Comparison of ENCODE assay signal across 14 cellular contexts in genomic region chr17:40518401-40519088, GRCh38. TPM values are rescaled to one million over a fixed set of nuclear protein-coding genes. Genes with fewer than 3 reads are reported as not detected.
DNase-seq lines count a peak whose midpoint lies in the region; ATAC-seq, FAIRE-seq and TF ChIP-seq lines count a peak whose summit lies in the region.
"Had no signal": no experiment of that assay in that cellular context is flagged by ENCODE, and none has a peak within 500 bp of the region (broad histone marks: within the 10 kb centered on the region; RNA-seq: fewer than 3 reads in every experiment).

No MANE protein-coding gene starts in this region.

- no peak for FAIRE-seq in HepG2 (lab: Jason Lieb, UNC)

- H3K9ac ChIP-seq in HepG2 (ENCODE audit: insufficient read depth, low read depth, low read length), result no peak overlapping the region

- in situ Hi-C loops in HepG2 (cut with HindIII; ENCODE audit: extremely low pct_ligation_motif_present, low pct_unique_long_range_greater_than_20kb), result no loop called here

- no peaks in the 10 kb centered on the region for H3K27me3 ChIP-seq in HepG2 (ENCODE audit: control insufficient read depth in 1 of 2, insufficient read depth in 2 of 2, low read length in 2 of 2)
- H3K27me3 ChIP-seq in right lobe of liver, result no peaks in the 10 kb centered on the region
- H3K27me3 ChIP-seq: testis had no signal

- H4K20me1 ChIP-seq in HepG2 (ENCODE audit: insufficient read depth, low read length), result no peaks in the 10 kb centered on the region

- H3K4me2 ChIP-seq in HepG2 (ENCODE audit: low read depth, low read length), result no peak overlapping the region

- CTCF ChIA-PET in HepG2 (lab: Yijun Ruan, JAX; ENCODE audit: low intra/inter-chr PET ratio, low total read pairs) (no interaction called here), activated B cell treated with CpG ODN at 0.5 μM for 24 hours (lab: Charles Lee) (interaction anchor here (1.8 to 2.1 kb wide), 2 partner anchors 21 to 42 kb away, joined by 4 to 7 read pairs; no protein-coding TSS in a partner anchor)

- DNase-seq in HepG2 (ENCODE audit: low spot score) (no peak), right lobe of liver (no peak), activated B cell treated with CpG ODN at 0.5 μM for 24 hours (no peak), iPS-NIHi11 (ENCODE audit: low spot score) (peak; percentile 60), NCI-H1417 treated with DMSO at 0.1 percent for 48 hours (lab: John Stamatoyannopoulos, UW) (no peak), NCI-H1092 (lab: John Stamatoyannopoulos, UW) (no peak), NCI-H2029 (lab: John Stamatoyannopoulos, UW) (no peak), left lobe of liver (ENCODE audit: low spot score) (no peak)
- DNase-seq: activated CD4-positive, alpha-beta T cell treated with anti-CD3 and anti-CD28 coated beads, Interleukin-2, amount 50 U/mL, for 48 hours; left ventricle myocardium inferior; NCI-H524; testis had no signal

- no peak for TF ChIP-seq CTCF in HepG2 (CRISPR knock-in tag; IDR thresholded peaks at IDR 0.05)
- no peak for TF ChIP-seq CTCF in right lobe of liver (IDR thresholded peaks at IDR 0.05)
- no peak for TF ChIP-seq CTCF in activated B cell treated with CpG ODN at 0.5 μM for 24 hours (IDR thresholded peaks at IDR 0.05)

- no TSS peak for BruUV-seq in HepG2 (replicated peaks; lab: Mats Ljungman, UMichigan)

- POLR2A ChIA-PET in HepG2 (lab: Yijun Ruan, JAX) (no interaction called here), activated B cell treated with CpG ODN at 0.5 μM for 24 hours (lab: Charles Lee) (interaction anchor here (0.6 to 0.9 kb wide), 2 partner anchors 34 to 1798 kb away, joined by 3 to 5 read pairs; no protein-coding TSS in a partner anchor)

- peak overlapping the region; percentile 13 for H3K4me3 Mint-ChIP-seq in activated B cell treated with CpG ODN at 0.5 μM for 24 hours

- TF ChIP-seq EP300 in HepG2 (IDR thresholded peaks at IDR 0.05; ENCODE audit: low read depth in 2 of 2, low read length in 2 of 2) (no peak), HepG2 (CRISPR knock-in tag; IDR thresholded peaks at IDR 0.05; ENCODE audit: borderline replicate concordance) (no peak)

- H3K36me3 Mint-ChIP-seq in activated B cell treated with CpG ODN at 0.5 μM for 24 hours (ENCODE audit: low read depth), result peaks cover 4% of the 10 kb centered on the region
- H3K36me3 Mint-ChIP-seq: CD14-positive monocyte had no signal

- ATAC-seq in HepG2, result no peak
- no peak for ATAC-seq in right lobe of liver
- no peak for ATAC-seq in activated B cell treated with CpG ODN at 0.5 μM for 24 hours (ENCODE audit: low read depth)
- no peak for ATAC-seq in left lobe of liver

- no peaks in the 10 kb centered on the region for H3K27me3 Mint-ChIP-seq in activated B cell treated with CpG ODN at 0.5 μM for 24 hours

- peaks cover 62% of the 10 kb centered on the region for H3K4me1 Mint-ChIP-seq in activated B cell treated with CpG ODN at 0.5 μM for 24 hours

- no peaks in the 10 kb centered on the region for H3K9me3 ChIP-seq in HepG2 (ENCODE audit: low read length)
- no peaks in the 10 kb centered on the region for H3K9me3 ChIP-seq in right lobe of liver
- H3K9me3 ChIP-seq: left ventricle myocardium inferior, testis had no signal

- no peaks in the 10 kb centered on the region for H3K79me2 ChIP-seq in HepG2 (ENCODE audit: insufficient read depth, low read length)

- peaks cover 65% of the 10 kb centered on the region for H3K4me1 ChIP-seq in HepG2 (ENCODE audit: insufficient read depth, low read length)
- H3K4me1 ChIP-seq in right lobe of liver, result no peaks in the 10 kb centered on the region

- no peaks in the 10 kb centered on the region for H3K36me3 ChIP-seq in HepG2 (replicated peaks in 1 of 2; ENCODE audit: control insufficient read depth in 1 of 2, insufficient read depth in 2 of 2, low read length in 2 of 2)
- no peaks in the 10 kb centered on the region for H3K36me3 ChIP-seq in right lobe of liver
- H3K36me3 ChIP-seq: left ventricle myocardium inferior had no signal

- H3K27ac Mint-ChIP-seq in activated B cell treated with CpG ODN at 0.5 μM for 24 hours, result peak overlapping the region; percentile 39
- H3K27ac Mint-ChIP-seq: CD14-positive monocyte had no signal

- TF ChIP-seq POLR2A in HepG2 (IDR thresholded peaks at IDR 0.05; ENCODE audit: insufficient read depth in 1 of 2, low read depth in 2 of 2, low read length in 2 of 2) (no peak), right lobe of liver (IDR thresholded peaks at IDR 0.05) (no peak)

- no peak for TF ChIP-seq RAD21 in HepG2 (CRISPR knock-in tag; IDR thresholded peaks at IDR 0.05)

- 44% methylated on average over 5 of the region's 5 CpGs for WGBS in HepG2 (ENCODE audit: low lambda C conversion rate)
- WGBS in right lobe of liver (ENCODE audit: insufficient coverage, low coverage, low lambda C conversion rate, missing lambda C conversion rate), result 81% methylated on average over 3 of the region's 5 CpGs

- no peak overlapping the region for H2AFZ ChIP-seq in HepG2 (ENCODE audit: low read length)

- no peaks in the 10 kb centered on the region for H3K9me3 Mint-ChIP-seq in activated B cell treated with CpG ODN at 0.5 μM for 24 hours

- intact Hi-C loops in HepG2 (cut with micrococcal nuclease; ENCODE audit: unreplicated experiment) (no loop called here), right lobe of liver (cut with DNase I) (no loop called here), activated B cell treated with CpG ODN at 0.5 μM for 24 hours (cut with micrococcal nuclease) (loop anchor here (5.0 kb wide), 1 partner anchor 36 kb away; no protein-coding TSS in a partner anchor)

- H3K4me3 ChIP-seq in HepG2 (replicated peaks in 1 of 3; ENCODE audit: insufficient read depth in 1 of 3, low read depth in 2 of 3, low read length in 3 of 3), result no peak overlapping the region
- no peak overlapping the region for H3K4me3 ChIP-seq in right lobe of liver
- H3K4me3 ChIP-seq: left ventricle myocardium inferior, testis had no signal

- H3K27ac ChIP-seq in HepG2 (ENCODE audit: extremely low read length, insufficient read depth, low read length), result no peak overlapping the region
- no peak overlapping the region for H3K27ac ChIP-seq in right lobe of liver
- H3K27ac ChIP-seq: left ventricle myocardium inferior, testis had no signal

TF ChIP-seq in HepG2, 621 proteins besides CTCF, POLR2A, EP300 and RAD21 (continues in another document):
- TF ChIP-seq FOSL2 (CRISPR knock-in tag; IDR thresholded peaks at IDR 0.05), result peak; percentile 67; the same call in 1 of the 2 replicates

RNA-seq across cellular contexts. Expression of gene TNS4, which starts 17.1 kb away (rescaled TPM):
- total RNA-seq in HepG2 (2016; rRNA removed; fragmentation: Illumina TruSeq; extraction: Trizol), result 0.58 TPM in 2 replicates
- total RNA-seq in HepG2 (2016; cell fraction: cytosol; rRNA removed; fragmentation: Illumina TruSeq; extraction: Trizol; ENCODE audit: low read depth), result 0.18 and 0.20 TPM in 2 replicates
- 0.32 and 0.51 TPM in 2 replicates for total RNA-seq in HepG2 (2016; cell fraction: insoluble cytoplasmic fraction; rRNA removed; fragmentation: Illumina TruSeq; extraction: Trizol)
- 0.31 and 0.38 TPM in 2 replicates for total RNA-seq in HepG2 (2016; cell fraction: membrane; rRNA removed; fragmentation: Illumina TruSeq; extraction: Trizol)
- total RNA-seq in HepG2 (2016; cell fraction: nucleus; rRNA removed; fragmentation: Illumina TruSeq; extraction: Trizol), result 0.37 and 1.3 TPM in 2 replicates
- 1.7 and 2.1 TPM in 2 replicates for polyA plus RNA-seq in HepG2 (2011; rRNA removed)
- polyA plus RNA-seq in HepG2 (2011; cell fraction: cytosol; rRNA removed), result 0.69 and 1.3 TPM in 2 replicates
- polyA plus RNA-seq in HepG2 (2011; cell fraction: nucleus; rRNA removed), result 7.1 and 10.8 TPM in 2 replicates
- 0.37 and 0.42 TPM in 2 replicates for polyA plus RNA-seq in HepG2 (2012)
- 0.20 and 0.22 TPM in 2 replicates for polyA plus RNA-seq in HepG2 (2016; cell fraction: cytosol; fragmentation: Illumina TruSeq; extraction: Trizol; ENCODE audit: low read depth)
- polyA plus RNA-seq in HepG2 (2016; cell fraction: insoluble cytoplasmic fraction; fragmentation: Illumina TruSeq; extraction: Trizol; ENCODE audit: low read depth), result 1.3 and 2.3 TPM in 2 replicates
- 0.34 and 0.72 TPM in 2 replicates for polyA plus RNA-seq in HepG2 (2016; cell fraction: membrane; fragmentation: Illumina TruSeq; extraction: Trizol; ENCODE audit: low read depth)
- polyA plus RNA-seq in HepG2 (2016; cell fraction: nucleus; fragmentation: Illumina TruSeq; extraction: Trizol; ENCODE audit: insufficient read depth, low read depth), result 4.4 and 6.8 TPM in 2 replicates
- 7.4 and 24.1 TPM in 2 replicates for polyA minus RNA-seq in HepG2 (2011; rRNA and poly(A)+ RNA removed; ENCODE audit: low replicate concordance)
- polyA minus RNA-seq in HepG2 (2011; cell fraction: cytosol; rRNA and poly(A)+ RNA removed), result 2.6 and 3.7 TPM in 2 replicates
- polyA minus RNA-seq in HepG2 (2011; cell fraction: nucleus; rRNA and poly(A)+ RNA removed), result 4.0 and 6.1 TPM in 2 replicates
- total RNA-seq in right lobe of liver, result not detected
- 0.18 TPM in 1 of 2 replicates, not detected in the other for total RNA-seq in activated B cell treated with CpG ODN at 0.5 μM for 24 hours
- 0.13 TPM for total RNA-seq in left lobe of liver
- total RNA-seq: dermis microvascular lymphatic vessel endothelial cell, left ventricle myocardium inferior had no signal
- polyA plus RNA-seq: CD14-positive monocyte had no signal

RNA-seq across cellular contexts. Expression of gene CCR7, which starts 46.7 kb away (rescaled TPM):
- total RNA-seq in HepG2 (2016; rRNA removed; fragmentation: Illumina TruSeq; extraction: Trizol) (0.04 TPM in 1 of 2 replicates, not detected in the other), right lobe of liver (under 1 TPM in 4 of 6 experiments, not detected in 2; 0.12 to 0.58 (median 0.28) TPM), activated B cell treated with CpG ODN at 0.5 μM for 24 hours (572 and 573 TPM in 2 replicates), left lobe of liver (0.75 TPM)
- not detected in 2 replicates for total RNA-seq in HepG2 (2016; cell fraction: cytosol; rRNA removed; fragmentation: Illumina TruSeq; extraction: Trizol; ENCODE audit: low read depth)
- total RNA-seq in HepG2 (2016; cell fraction: insoluble cytoplasmic fraction; rRNA removed; fragmentation: Illumina TruSeq; extraction: Trizol), result 0.09 TPM in 1 of 2 replicates, not detected in the other
- total RNA-seq in HepG2 (2016; cell fraction: membrane; rRNA removed; fragmentation: Illumina TruSeq; extraction: Trizol), result not detected in 2 replicates
- not detected in 2 replicates for total RNA-seq in HepG2 (2016; cell fraction: nucleus; rRNA removed; fragmentation: Illumina TruSeq; extraction: Trizol)
- polyA plus RNA-seq in HepG2 (2011; rRNA removed), result 0.53 and 0.55 TPM in 2 replicates
- polyA plus RNA-seq in HepG2 (2011; cell fraction: cytosol; rRNA removed), result 0.59 and 0.70 TPM in 2 replicates
- polyA plus RNA-seq in HepG2 (2011; cell fraction: nucleus; rRNA removed), result 0.31 and 1.1 TPM in 2 replicates
- 1.1 and 1.5 TPM in 2 replicates for polyA plus RNA-seq in HepG2 (2012)
- not detected in 2 replicates for polyA plus RNA-seq in HepG2 (2016; cell fraction: cytosol; fragmentation: Illumina TruSeq; extraction: Trizol; ENCODE audit: low read depth)
- not detected in 2 replicates for polyA plus RNA-seq in HepG2 (2016; cell fraction: insoluble cytoplasmic fraction; fragmentation: Illumina TruSeq; extraction: Trizol; ENCODE audit: low read depth)
- polyA plus RNA-seq in HepG2 (2016; cell fraction: membrane; fragmentation: Illumina TruSeq; extraction: Trizol; ENCODE audit: low read depth), result not detected in 2 replicates
- polyA plus RNA-seq in HepG2 (2016; cell fraction: nucleus; fragmentation: Illumina TruSeq; extraction: Trizol; ENCODE audit: insufficient read depth, low read depth), result not detected in 2 replicates
- polyA minus RNA-seq in HepG2 (2011; rRNA and poly(A)+ RNA removed; ENCODE audit: low replicate concordance), result 1.4 and 3.5 TPM in 2 replicates
- 0.40 TPM in 1 of 2 replicates, not detected in the other for polyA minus RNA-seq in HepG2 (2011; cell fraction: cytosol; rRNA and poly(A)+ RNA removed)
- polyA minus RNA-seq in HepG2 (2011; cell fraction: nucleus; rRNA and poly(A)+ RNA removed), result 0.37 TPM in 1 of 2 replicates, not detected in the other
- total RNA-seq: left ventricle myocardium inferior had no signal

Comparison
In these comparisons a context has a peak if more than half of its experiments do, and no peak if none do; other contexts are left out.
1. RNA of gene CCR7, which starts 46.7 kb away (total RNA-seq): 572 to 573 TPM in activated B cell treated with CpG ODN at 0.5 μM for 24 hours; 0.75 TPM in left lobe of liver (single experiment), 0.12 to 0.58 TPM in right lobe of liver and 0.04 to 0.09 TPM in HepG2; every median in the first group is over 100 times any median in the second.